In genomic region chr5:72222521-72222920, GRCh38 we compare ENCODE assay signal across 20 cellular contexts.
"Had no signal": no experiment of that assay in that cellular context is flagged by ENCODE, and none has a peak within 500 bp of the region (broad histone marks: within the 10 kb centered on the region; RNA-seq: fewer than 3 reads in every experiment).

No MANE protein-coding gene starts in this region.

- H3K27ac ChIP-seq: coronary artery, epithelial cell of prostate, esophagus squamous epithelium, foreskin keratinocyte, gastroesophageal sphincter, heart left ventricle, left lung, lower lobe of right lung had no signal

- H3K4me1 ChIP-seq: esophagus squamous epithelium, foreskin keratinocyte, left lung, lower lobe of right lung had no signal

- H3K27me3 ChIP-seq: esophagus squamous epithelium, foreskin keratinocyte, gastroesophageal sphincter, heart left ventricle, left lung had no signal

- DNase-seq: dermis blood vessel endothelial cell; effector CD8-positive, alpha-beta T cell; effector memory CD8-positive, alpha-beta T cell; endodermal cell; erythroblast; esophagus squamous epithelium; foreskin keratinocyte; heart left ventricle; hippocampal formation; left cardiac atrium; left lung; left ventricle myocardium superior; lower lobe of right lung; mesenchymal stem cell; mucosa of descending colon; naive B cell had no signal

- H3K4me3 ChIP-seq: coronary artery, esophagus squamous epithelium, gastroesophageal sphincter, heart left ventricle, left lung, lower lobe of right lung, mucosa of descending colon had no signal

- H3K9me3 ChIP-seq: esophagus squamous epithelium, gastroesophageal sphincter, heart left ventricle, left lung, lower lobe of right lung, mucosa of descending colon had no signal

- ATAC-seq: effector memory CD8-positive, alpha-beta T cell; esophagus mucosa; foreskin keratinocyte; gastroesophageal sphincter; heart left ventricle; left lung; left ventricle myocardium superior; lower lobe of right lung; mucosa of descending colon had no signal
